Comparison of ENCODE assay signal across 19 cellular contexts in the genomic region with DNA sequence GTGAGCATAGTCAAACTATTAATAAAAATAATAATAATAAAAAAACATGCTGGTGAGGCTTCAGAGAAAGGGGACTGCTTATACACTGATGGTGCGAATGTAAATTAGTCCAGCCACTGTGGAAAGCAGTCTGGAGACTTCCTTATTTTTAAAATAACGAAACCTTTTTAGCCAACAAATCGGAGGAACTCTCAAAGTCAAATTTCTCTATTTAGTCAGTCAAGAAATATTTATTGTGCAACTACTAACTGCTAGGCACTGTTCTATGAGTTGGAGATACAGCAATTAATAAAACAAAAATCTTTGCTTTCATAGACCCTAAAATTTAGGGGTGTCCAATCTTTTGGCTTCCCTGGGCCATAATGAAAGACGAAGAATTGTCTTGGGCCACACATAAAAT.
"Had no signal": no experiment of that assay in that cellular context is flagged by ENCODE, and none has a peak within 500 bp of the region (broad histone marks: within the 10 kb centered on the region; RNA-seq: fewer than 3 reads in every experiment).

No MANE protein-coding gene starts in this region.

- DNase-seq: activated CD4-positive, alpha-beta T cell treated with anti-CD3 and anti-CD28 coated beads for 4 hours; activated CD4-positive, alpha-beta T cell treated with anti-CD3 and anti-CD28 coated beads, Interleukin-2, amount 50 U/mL, for 48 hours; activated CD4-positive, CD25-positive, alpha-beta regulatory T cell; activated naive CD4-positive, alpha-beta T cell treated with anti-CD3 and anti-CD28 coated beads for 36 hours; activated naive CD8-positive, alpha-beta T cell treated with anti-CD3 and anti-CD28 coated beads, Interleukin-2, amount 10 ng/mL, durations not matched to agents 7 days and 5 days; activated T-cell treated with anti-CD3 and anti-CD28 coated beads, Interleukin-2, amount 50 U/mL, for 48 hours; amniotic stem cell; heart left ventricle; islet precursor cell; left cardiac atrium; midbrain; pancreas; psoas muscle; stimulated activated CD4-positive, alpha-beta T cell treated with anti-CD3 and anti-CD28 coated beads, Interleukin-4, amount 100 ng/mL, for 24 hours; stimulated activated naive CD8-positive, alpha-beta T cell treated with anti-CD3 and anti-CD28 coated beads, Interleukin-15, Interleukin-2, amounts not matched to agents 100 U/mL and 50 U/mL, for 24 hours; upper lobe of left lung had no signal

- H3K36me3 ChIP-seq: breast epithelium, heart left ventricle, pancreas, right atrium auricular region, upper lobe of left lung had no signal

- H3K9me3 ChIP-seq: breast epithelium, heart left ventricle, pancreas, psoas muscle, right atrium auricular region, upper lobe of left lung had no signal

- ATAC-seq: heart left ventricle; left cardiac atrium; natural killer cell treated with Interleukin-12 subunit alpha and Interleukin-12 subunit beta and Interleukin-15 and Interleukin-18, amount 100 ng/mL, for 72 hours; pancreas; psoas muscle; stimulated activated naive CD8-positive, alpha-beta T cell treated with anti-CD3 and anti-CD28 coated beads, Interleukin-15, Interleukin-2, amounts not matched to agents 100 U/mL and 50 U/mL, for 24 hours had no signal

- H3K4me3 ChIP-seq: breast epithelium, heart left ventricle, pancreas, psoas muscle, right atrium auricular region, upper lobe of left lung had no signal

- H3K4me1 ChIP-seq: breast epithelium had no signal

- H3K27me3 ChIP-seq: breast epithelium, heart left ventricle, pancreas, right atrium auricular region, upper lobe of left lung had no signal

- H3K27ac ChIP-seq: breast epithelium, pancreas, psoas muscle, right atrium auricular region had no signal
